In the genomic region with DNA sequence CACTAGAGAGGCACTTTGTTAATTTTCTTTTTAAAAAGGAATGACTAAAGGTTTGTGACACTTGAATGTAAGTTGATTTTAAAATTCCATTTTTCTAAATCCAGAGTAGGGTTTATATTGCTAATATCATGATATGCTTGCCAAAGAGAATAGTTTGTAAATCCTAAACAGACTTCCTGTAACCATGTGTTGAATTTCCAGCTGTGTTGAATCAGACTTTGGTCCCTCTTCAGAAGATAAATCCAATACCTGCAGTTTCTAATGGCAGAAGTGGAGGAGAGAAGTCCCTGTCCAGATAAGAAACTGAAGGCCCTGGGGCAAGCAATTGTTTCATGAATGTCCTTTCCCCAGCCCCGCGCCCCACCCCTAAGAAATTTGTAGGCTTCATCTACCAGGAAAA, we compare ENCODE assay signal across 1 cellular context.
TF ChIP-seq lines count a peak whose summit lies in the region.

No MANE protein-coding gene starts in this region.

TF ChIP-seq in HepG2, 621 proteins besides CTCF, POLR2A, EP300 and RAD21 (continued from another document):
- TF ChIP-seq ZNF326 (CRISPR knock-in tag; IDR thresholded peaks at IDR 0.05; ENCODE audit: borderline replicate concordance), result no peak
- TF ChIP-seq, protein P1, sequence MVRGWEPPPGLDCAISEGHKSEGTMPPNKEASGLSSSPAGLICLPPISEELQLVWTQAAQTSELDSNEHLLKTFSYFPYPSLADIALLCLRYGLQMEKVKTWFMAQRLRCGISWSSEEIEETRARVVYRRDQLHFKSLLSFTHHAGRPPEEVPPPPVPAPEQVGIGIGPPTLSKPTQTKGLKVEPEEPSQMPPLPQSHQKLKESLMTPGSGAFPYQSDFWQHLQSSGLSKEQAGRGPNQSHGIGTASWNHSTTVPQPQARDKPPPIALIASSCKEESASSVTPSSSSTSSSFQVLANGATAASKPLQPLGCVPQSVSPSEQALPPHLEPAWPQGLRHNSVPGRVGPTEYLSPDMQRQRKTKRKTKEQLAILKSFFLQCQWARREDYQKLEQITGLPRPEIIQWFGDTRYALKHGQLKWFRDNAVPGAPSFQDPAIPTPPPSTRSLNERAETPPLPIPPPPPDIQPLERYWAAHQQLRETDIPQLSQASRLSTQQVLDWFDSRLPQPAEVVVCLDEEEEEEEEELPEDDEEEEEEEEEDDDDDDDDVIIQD (CRISPR knock-in tag; IDR thresholded peaks at IDR 0.05; ENCODE audit: low read depth), result 0 out of 2 replicates have a peak, but pooled peaks have one; percentile 26
- TF ChIP-seq, protein P2, sequence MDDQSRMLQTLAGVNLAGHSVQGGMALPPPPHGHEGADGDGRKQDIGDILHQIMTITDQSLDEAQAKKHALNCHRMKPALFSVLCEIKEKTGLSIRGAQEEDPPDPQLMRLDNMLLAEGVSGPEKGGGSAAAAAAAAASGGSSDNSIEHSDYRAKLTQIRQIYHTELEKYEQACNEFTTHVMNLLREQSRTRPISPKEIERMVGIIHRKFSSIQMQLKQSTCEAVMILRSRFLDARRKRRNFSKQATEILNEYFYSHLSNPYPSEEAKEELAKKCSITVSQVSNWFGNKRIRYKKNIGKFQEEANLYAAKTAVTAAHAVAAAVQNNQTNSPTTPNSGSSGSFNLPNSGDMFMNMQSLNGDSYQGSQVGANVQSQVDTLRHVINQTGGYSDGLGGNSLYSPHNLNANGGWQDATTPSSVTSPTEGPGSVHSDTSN (CRISPR knock-in tag; IDR thresholded peaks at IDR 0.05; ENCODE audit: borderline replicate concordance), result no peak
- TF ChIP-seq ZNF451 (CRISPR knock-in tag; IDR thresholded peaks at IDR 0.05), result no peak
- TF ChIP-seq, protein P3, sequence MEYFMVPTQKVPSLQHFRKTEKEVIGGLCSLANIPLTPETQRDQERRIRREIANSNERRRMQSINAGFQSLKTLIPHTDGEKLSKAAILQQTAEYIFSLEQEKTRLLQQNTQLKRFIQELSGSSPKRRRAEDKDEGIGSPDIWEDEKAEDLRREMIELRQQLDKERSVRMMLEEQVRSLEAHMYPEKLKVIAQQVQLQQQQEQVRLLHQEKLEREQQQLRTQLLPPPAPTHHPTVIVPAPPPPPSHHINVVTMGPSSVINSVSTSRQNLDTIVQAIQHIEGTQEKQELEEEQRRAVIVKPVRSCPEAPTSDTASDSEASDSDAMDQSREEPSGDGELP (IDR thresholded peaks at IDR 0.05; ENCODE audit: borderline replicate concordance, low read depth), result peak; percentile 93
